In the genomic region with DNA sequence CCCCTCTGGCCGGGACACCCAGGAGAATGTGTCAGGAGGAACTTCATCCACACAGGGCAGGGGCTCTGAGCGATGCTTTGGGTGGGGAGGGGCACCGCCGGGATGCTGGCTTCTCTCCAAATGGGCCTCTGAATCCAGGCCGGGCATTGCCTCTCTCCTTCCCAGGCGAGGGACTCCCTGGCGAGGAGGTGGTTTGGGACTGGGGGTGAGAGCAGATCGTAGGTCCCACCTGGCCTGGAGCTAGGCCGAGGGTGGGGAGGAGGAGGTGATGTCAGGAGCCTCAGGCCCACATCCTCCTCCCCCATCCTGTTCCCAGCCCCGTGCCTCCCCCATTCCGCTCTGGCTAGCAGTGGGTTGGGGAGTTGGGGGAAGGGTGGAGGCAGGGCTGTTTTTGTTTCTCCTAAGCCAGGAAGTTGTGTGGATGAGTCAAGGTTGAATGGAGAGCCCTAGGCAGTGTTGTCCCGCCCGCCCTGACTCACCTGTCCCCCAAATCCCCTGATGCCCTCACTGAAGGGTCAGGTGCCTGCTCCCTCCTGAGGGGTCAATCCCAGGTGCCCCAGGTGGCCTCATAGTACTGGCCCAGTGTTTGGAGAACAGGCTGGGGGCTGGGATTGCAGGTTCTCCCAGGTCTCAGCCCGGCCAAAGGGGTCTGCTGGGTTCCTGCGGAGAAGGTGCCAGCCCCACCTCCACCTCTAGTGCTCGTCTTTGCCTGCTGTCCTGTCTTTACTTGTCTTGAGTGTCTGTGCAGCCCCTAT, we compare ENCODE assay signal across 10 cellular contexts. TPM values are rescaled to one million over a fixed set of nuclear protein-coding genes. Genes with fewer than 3 reads are reported as not detected.
DNase-seq lines count a peak whose midpoint lies in the region; ATAC-seq and TF ChIP-seq lines count a peak whose summit lies in the region.
"Had no signal": no experiment of that assay in that cellular context is flagged by ENCODE, and none has a peak within 500 bp of the region (broad histone marks: within the 10 kb centered on the region; RNA-seq: fewer than 3 reads in every experiment).

No MANE protein-coding gene starts in this region.

- H3K36me3 ChIP-seq in CD4-positive, alpha-beta memory T cell (ENCODE audit: insufficient read depth, low read length), result no peaks in the 10 kb centered on the region
- H3K36me3 ChIP-seq in HUES64 (ENCODE audit: insufficient read depth, low read length), result peaks cover 37% of the 10 kb centered on the region
- no peaks in the 10 kb centered on the region for H3K36me3 ChIP-seq in colonic mucosa
- H3K36me3 ChIP-seq: ovary had no signal

- no peaks in the 10 kb centered on the region for H3K9me3 ChIP-seq in CD4-positive, alpha-beta memory T cell (ENCODE audit: control insufficient read depth in 1 of 2, low read length in 2 of 2)
- H3K9me3 ChIP-seq in HUES64 (ENCODE audit: insufficient read depth, low read depth, low read length) (no peaks in the 10 kb centered on the region), colonic mucosa (no peaks in the 10 kb centered on the region)
- H3K9me3 ChIP-seq: ovary had no signal

- H3K36me3 Mint-ChIP-seq in CD4-positive, alpha-beta memory T cell, result no peaks in the 10 kb centered on the region
- H3K36me3 Mint-ChIP-seq in mesothelial cell of epicardium, result peaks cover 9% of the 10 kb centered on the region
- no peaks in the 10 kb centered on the region for H3K36me3 Mint-ChIP-seq in activated naive CD8-positive, alpha-beta T cell treated with anti-CD3 and anti-CD28 coated beads, Interleukin-2, amount 50 U/mL, for 24 hours (ENCODE audit: low read depth)

- no peak overlapping the region for H3K4me3 ChIP-seq in CD4-positive, alpha-beta memory T cell (ENCODE audit: low read length in 2 of 2)
- H3K4me3 ChIP-seq in HUES64 (ENCODE audit: low read length) (peak overlapping the region; percentile 85), colonic mucosa (peak overlapping the region; percentile 40)

- H3K27me3 ChIP-seq in CD4-positive, alpha-beta memory T cell (ENCODE audit: insufficient read depth, low read length), result no peaks in the 10 kb centered on the region
- H3K27me3 ChIP-seq in HUES64 (ENCODE audit: insufficient read depth, low read length) (peaks cover 5% of the 10 kb centered on the region; the same call in 1 of the 2 replicates), colonic mucosa (no peaks in the 10 kb centered on the region)
- H3K27me3 ChIP-seq: ovary had no signal

- no peak for TF ChIP-seq CTCF in colonic mucosa (IDR thresholded peaks at IDR 0.05)
- no peak for TF ChIP-seq CTCF in mesothelial cell of epicardium (IDR thresholded peaks at IDR 0.05; ENCODE audit: unreplicated experiment)

- peak overlapping the region; percentile 67 for H3K9ac ChIP-seq in HUES64 (ENCODE audit: low read depth, low read length)
- peak overlapping the region; percentile 38 to 98 for H3K9ac ChIP-seq in colonic mucosa (ENCODE audit: low read depth in 2 of 2, low read length in 2 of 2)

- peaks cover 5 to 11% (median 7%) of the 10 kb centered on the region in 4 donors for H3K4me1 Mint-ChIP-seq in CD4-positive, alpha-beta memory T cell
- H3K4me1 Mint-ChIP-seq in mesothelial cell of epicardium, result peaks cover 39% of the 10 kb centered on the region
- peaks cover 21% of the 10 kb centered on the region for H3K4me1 Mint-ChIP-seq in activated naive CD8-positive, alpha-beta T cell treated with anti-CD3 and anti-CD28 coated beads, Interleukin-2, amount 50 U/mL, for 24 hours

- ATAC-seq in GM21367 (IDR thresholded peaks at IDR 0.05; ENCODE audit: unreplicated experiment), result no peak
- ATAC-seq in activated naive CD8-positive, alpha-beta T cell treated with anti-CD3 and anti-CD28 coated beads, Interleukin-2, amount 50 U/mL, for 24 hours, result no peak

- intact Hi-C loops in CD4-positive, alpha-beta memory T cell (cut with micrococcal nuclease), result no loop called here
- intact Hi-C loops in colonic mucosa (cut with DNase I), result no loop called here

- no peak for DNase-seq in CD4-positive, alpha-beta memory T cell
- DNase-seq in colonic mucosa (peak; percentile 57), mesothelial cell of epicardium (ENCODE audit: low spot score in 2 of 2, unreplicated experiment in 2 of 2) (peak in 1 of 2 experiments; percentile 53), NCI-H1105 treated with DMSO at 0.1 percent for 48 hours (lab: John Stamatoyannopoulos, UW) (no peak)
- DNase-seq in stimulated activated CD4-positive, alpha-beta T cell treated with anti-CD3 and anti-CD28 coated beads, Interleukin-1b, Interleukin-23, amount 100 ng/mL, for 48 hours, result no peak
- DNase-seq in activated naive CD8-positive, alpha-beta T cell treated with anti-CD3 and anti-CD28 coated beads, Interleukin-2, amount 50 U/mL, for 24 hours, result no peak
- DNase-seq: MM.1S, ovary had no signal

- 12% methylated on average over 12 of the region's 16 CpGs for WGBS in HUES64

- no peak overlapping the region for H3K4me3 Mint-ChIP-seq in CD4-positive, alpha-beta memory T cell
- H3K4me3 Mint-ChIP-seq in mesothelial cell of epicardium, result peak overlapping the region; percentile 89
- H3K4me3 Mint-ChIP-seq in activated naive CD8-positive, alpha-beta T cell treated with anti-CD3 and anti-CD28 coated beads, Interleukin-2, amount 50 U/mL, for 24 hours, result no peak overlapping the region

- H3K27me3 Mint-ChIP-seq in CD4-positive, alpha-beta memory T cell, result peaks cover 6 to 19% of the 10 kb centered on the region in 2 donors
- peaks cover 28% of the 10 kb centered on the region for H3K27me3 Mint-ChIP-seq in mesothelial cell of epicardium (ENCODE audit: low read depth)
- peaks cover 12% of the 10 kb centered on the region for H3K27me3 Mint-ChIP-seq in activated naive CD8-positive, alpha-beta T cell treated with anti-CD3 and anti-CD28 coated beads, Interleukin-2, amount 50 U/mL, for 24 hours

- no peaks in the 10 kb centered on the region for H3K9me3 Mint-ChIP-seq in CD4-positive, alpha-beta memory T cell
- H3K9me3 Mint-ChIP-seq in mesothelial cell of epicardium, result no peaks in the 10 kb centered on the region
- no peaks in the 10 kb centered on the region for H3K9me3 Mint-ChIP-seq in activated naive CD8-positive, alpha-beta T cell treated with anti-CD3 and anti-CD28 coated beads, Interleukin-2, amount 50 U/mL, for 24 hours

- H3K4me1 ChIP-seq in CD4-positive, alpha-beta memory T cell (ENCODE audit: insufficient read depth, low read length), result peaks cover 8% of the 10 kb centered on the region
- H3K4me1 ChIP-seq in HUES64 (ENCODE audit: insufficient read depth, low read length) (peaks cover 16% of the 10 kb centered on the region), colonic mucosa (no peaks in the 10 kb centered on the region)

- CTCF ChIA-PET in CD4-positive, alpha-beta memory T cell (lab: Charles Lee; ENCODE audit: partially characterized antibody), result no interaction called here

- POLR2A ChIA-PET in CD4-positive, alpha-beta memory T cell (lab: Charles Lee; ENCODE audit: partially characterized antibody), result no interaction called here

- H3K27ac Mint-ChIP-seq in CD4-positive, alpha-beta memory T cell, result peak overlapping the region in 4 of 7 donors; percentile 4 to 73 (median 28)
- peak overlapping the region; percentile 95 for H3K27ac Mint-ChIP-seq in mesothelial cell of epicardium
- H3K27ac Mint-ChIP-seq in activated naive CD8-positive, alpha-beta T cell treated with anti-CD3 and anti-CD28 coated beads, Interleukin-2, amount 50 U/mL, for 24 hours, result no peak overlapping the region

- no peak overlapping the region for H3K27ac ChIP-seq in CD4-positive, alpha-beta memory T cell (ENCODE audit: low read depth, low read length)
- peak overlapping the region; percentile 94 for H3K27ac ChIP-seq in HUES64 (ENCODE audit: low read depth, low read length)
- peak overlapping the region; percentile 87 for H3K27ac ChIP-seq in colonic mucosa
- H3K27ac ChIP-seq: ovary had no signal

RNA-seq across cellular contexts. Expression of gene GRB7, which starts 2.8 kb away (rescaled TPM):
- not detected for total RNA-seq in CD4-positive, alpha-beta memory T cell
- not detected for polyA plus RNA-seq in CD4-positive, alpha-beta memory T cell
- polyA plus RNA-seq in HUES64 (2013, experiment 1 of 2), result 15.8 TPM
- polyA plus RNA-seq in HUES64 (2013, experiment 2 of 2), result 14.2 TPM
- total RNA-seq in colonic mucosa (10 to 100 TPM; 22.4 to 40.9 TPM), mesothelial cell of epicardium (44.6 to 53.3 TPM (median 46.4 TPM) in 3 replicates)

RNA-seq across cellular contexts. Expression of gene MIEN1, which starts 10.2 kb away (rescaled TPM):
- 10 to 100 TPM; 35.8 TPM for total RNA-seq in CD4-positive, alpha-beta memory T cell
- polyA plus RNA-seq in CD4-positive, alpha-beta memory T cell, result 10 to 100 TPM; 90.8 to 96.6 TPM
- 29.9 TPM for polyA plus RNA-seq in HUES64 (2013, experiment 1 of 2)
- 42.8 TPM for polyA plus RNA-seq in HUES64 (2013, experiment 2 of 2)
- total RNA-seq in colonic mucosa, result 100 to 1,000 TPM in 1 of 2 donors, 10 to 100 TPM in 1; 74.1 to 103 TPM
- 35.3 to 35.9 TPM (median 35.3 TPM) in 3 replicates for total RNA-seq in mesothelial cell of epicardium

RNA-seq across cellular contexts. Expression of gene ERBB2, which starts 40.7 kb away (rescaled TPM):
- total RNA-seq in CD4-positive, alpha-beta memory T cell, result 1 to 10 TPM; 4.1 to 4.5 TPM
- polyA plus RNA-seq in CD4-positive, alpha-beta memory T cell, result under 1 TPM in 1 of 2 donors, not detected in 1; 0.55 TPM
- 138 TPM for polyA plus RNA-seq in HUES64 (2013, experiment 1 of 2)
- polyA plus RNA-seq in HUES64 (2013, experiment 2 of 2), result 104 TPM
- total RNA-seq in colonic mucosa, result 100 to 1,000 TPM; 153 to 174 TPM
- 141 to 146 TPM (median 142 TPM) in 3 replicates for total RNA-seq in mesothelial cell of epicardium

RNA-seq across cellular contexts. Expression of gene PGAP3, which starts 52.7 kb away (rescaled TPM):
- total RNA-seq in CD4-positive, alpha-beta memory T cell, result 10 to 100 TPM; 29.6 to 30.5 TPM
- polyA plus RNA-seq in CD4-positive, alpha-beta memory T cell, result 10 to 100 TPM; 22.1 to 26.5 TPM
- 10.3 TPM for polyA plus RNA-seq in HUES64 (2013, experiment 1 of 2)
- 8.7 TPM for polyA plus RNA-seq in HUES64 (2013, experiment 2 of 2)
- total RNA-seq in colonic mucosa, result 10 to 100 TPM; 37.3 to 42.0 TPM
- total RNA-seq in mesothelial cell of epicardium, result 36.8 to 39.1 TPM (median 37.1 TPM) in 3 replicates

Comparison
In these comparisons a context has a peak if more than half of its experiments do, and no peak if none do; other contexts are left out.
1. H3K4me3 ChIP-seq: peak in HUES64 (single experiment) and colonic mucosa (single experiment); none in CD4-positive, alpha-beta memory T cell (0 of 2).
2. RNA of gene GRB7, which starts 2.8 kb away (total RNA-seq): 44.6 to 53.3 TPM in mesothelial cell of epicardium and 22.4 to 40.9 TPM in colonic mucosa; not detected in CD4-positive, alpha-beta memory T cell; every median in the first group is over 10 times any median in the second.
3. RNA of gene ERBB2, which starts 40.7 kb away (total RNA-seq): 153 to 174 TPM in colonic mucosa and 141 to 146 TPM in mesothelial cell of epicardium; 4.1 to 4.5 TPM in CD4-positive, alpha-beta memory T cell; every median in the first group is over 10 times any median in the second.